9 cellular contexts compared by ENCODE assay signal in genomic region chr1:110872745-110873435, GRCh38. TPM values are rescaled to one million over a fixed set of nuclear protein-coding genes. Genes with fewer than 3 reads are reported as not detected.
DNase-seq lines count a peak whose midpoint lies in the region; ATAC-seq, FAIRE-seq and TF ChIP-seq lines count a peak whose summit lies in the region.
"Had no signal": no experiment of that assay in that cellular context is flagged by ENCODE, and none has a peak within 500 bp of the region (broad histone marks: within the 10 kb centered on the region; RNA-seq: fewer than 3 reads in every experiment).

Gene CD53 (plus strand): TSS chr1:110873148. CDS start chr1:110891409, 18,261 bp downstream.

- FAIRE-seq in HTR-8/SVneo (lab: Jason Lieb, UNC) = no peak
- FAIRE-seq: TTC549 had no signal

- ATAC-seq in GM19035 (IDR thresholded peaks at IDR 0.05; ENCODE audit: unreplicated experiment) (peak; percentile 53), HG03039 (IDR thresholded peaks at IDR 0.05; ENCODE audit: unreplicated experiment) (peak; percentile 47)

- DNase-seq in T-helper 2 cell (peak in 3 of 5 experiments; percentile 33 to 89 (median 70)), dorsolateral prefrontal cortex (no peak), HTR-8/SVneo (ENCODE audit: insufficient read length, low spot score) (no peak), GM19240 (ENCODE audit: insufficient read length, low spot score) (no peak), RKO (ENCODE audit: low spot score) (no peak)

- H3K4me1 ChIP-seq in skeletal muscle tissue (ENCODE audit: control insufficient read depth in 3 of 3, insufficient read depth in 3 of 3, low read length in 3 of 3) = no peaks in the 10 kb centered on the region

- H3K9me3 ChIP-seq in skeletal muscle tissue (ENCODE audit: control insufficient read depth in 3 of 3, low read length in 3 of 3) = no peaks in the 10 kb centered on the region

- H3K27me3 ChIP-seq in dorsolateral prefrontal cortex = no peaks in the 10 kb centered on the region
- H3K27me3 ChIP-seq in skeletal muscle tissue (ENCODE audit: control insufficient read depth in 3 of 3, insufficient read depth in 3 of 3, low read length in 3 of 3) = no peaks in the 10 kb centered on the region

- peak within 1 kb of the TSS in 53 of 59 donors; percentile 5 to 83 (median 57) for H3K27ac ChIP-seq in dorsolateral prefrontal cortex
- peak within 1 kb of the TSS; percentile 62 for H3K27ac ChIP-seq in skeletal muscle tissue (ENCODE audit: low read depth, low read length)

- no peaks in the 10 kb centered on the region for H3K36me3 ChIP-seq in skeletal muscle tissue (ENCODE audit: control insufficient read depth in 3 of 3, insufficient read depth in 3 of 3, low read length in 3 of 3)

- no peak within 1 kb of the TSS for H3K9ac ChIP-seq in skeletal muscle tissue (ENCODE audit: low read depth in 1 of 3, low read length in 3 of 3)

- TF ChIP-seq CTCF in dorsolateral prefrontal cortex (IDR thresholded peaks at IDR 0.05 in 54 of 56, conservative IDR thresholded peaks at IDR 0.05 in 2 of 56; ENCODE audit: low read depth in 1 of 56, partially characterized antibody in 56 of 56) = no peak

- peak within 1 kb of the TSS in 51 of 59 donors; percentile 3 to 59 (median 34) for H3K4me3 ChIP-seq in dorsolateral prefrontal cortex
- peak within 1 kb of the TSS in 2 of 3 donors; percentile 17 to 58 for H3K4me3 ChIP-seq in skeletal muscle tissue (ENCODE audit: low read length in 3 of 3)

- intact Hi-C loops in dorsolateral prefrontal cortex (cut with DNase I) = no loop called here

RNA-seq across cellular contexts. Expression of gene CD53, which starts in this region (rescaled TPM):
- total RNA-seq in dorsolateral prefrontal cortex (10 to 100 TPM in 119 of 120 experiments, 1 to 10 TPM in 1; 8.4 to 72.3 (median 24.3) TPM), skeletal muscle tissue (19.8 TPM)

Comparison
In these comparisons a context has a peak if more than half of its experiments do, and no peak if none do; other contexts are left out.
1. DNase-seq: peak in T-helper 2 cell (3 of 5); none in dorsolateral prefrontal cortex (0 of 10), HTR-8/SVneo (single experiment), GM19240 (single experiment) and RKO (single experiment).